Comparison of ENCODE assay signal across 14 cellular contexts in the genomic region with DNA sequence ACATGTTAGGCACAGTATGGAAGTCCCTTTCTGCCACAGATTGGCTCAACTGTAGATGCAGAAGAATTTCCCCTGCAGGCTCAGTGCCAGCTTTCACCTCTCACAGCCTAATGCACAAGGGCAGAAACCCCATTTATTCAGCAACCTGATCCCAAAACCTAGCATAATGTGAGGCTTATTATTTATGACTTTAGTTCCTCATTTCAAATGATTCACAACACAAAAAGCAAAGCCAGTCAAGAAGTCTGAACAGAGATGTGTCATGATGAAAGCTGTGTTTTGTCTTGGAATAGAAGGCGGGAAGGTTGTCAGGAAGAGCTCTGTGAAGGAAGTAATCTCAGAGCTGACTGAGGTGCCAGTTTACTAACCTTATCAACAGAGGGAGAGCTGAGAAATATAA.
A peak's percentile ranks its signal among the peaks of the same experiment; 100 is the strongest.
DNase-seq lines count a peak whose midpoint lies in the region; TF ChIP-seq lines count a peak whose summit lies in the region.
"Had no signal": no experiment of that assay in that cellular context is flagged by ENCODE, and none has a peak within 500 bp of the region (broad histone marks: within the 10 kb centered on the region; RNA-seq: fewer than 3 reads in every experiment).

No MANE protein-coding gene starts in this region.

- peak; percentile 34 to 98; a peak in 2 of 4 replicates for TF ChIP-seq EP300 in SK-N-SH (IDR thresholded peaks at IDR 0.05; ENCODE audit: borderline replicate concordance in 1 of 2, low read depth in 1 of 2, low read length in 1 of 2)

- H3K27ac ChIP-seq in SK-N-SH (ENCODE audit: low read depth in 2 of 2, low read length in 1 of 2): peak overlapping the region in 1 of 2 experiments; percentile 50; a peak in 2 of 4 replicates
- H3K27ac ChIP-seq: C4-2B had no signal

- POLR2A ChIA-PET in SK-N-SH (lab: Yijun Ruan, JAX): no interaction called here

- H3K4me1 ChIP-seq in SK-N-SH (ENCODE audit: control insufficient read depth in 1 of 2, insufficient read depth in 2 of 2, low read depth in 1 of 2, low read length in 1 of 2): no peaks in the 10 kb centered on the region

- DNase-seq in MV-4-11 (lab: John Stamatoyannopoulos, UW) (peak; percentile 6), SK-N-SH (no peak), fibroblast of pulmonary artery (ENCODE audit: low read depth) (peak; percentile 11), lung microvascular endothelial cell (ENCODE audit: low read depth in 2 of 2) (peak; percentile 7 to 53), SK-N-DZ (ENCODE audit: low spot score) (no peak)
- no peak for DNase-seq in activated CD8-positive, alpha-beta memory T cell treated with anti-CD3 and anti-CD28 coated beads, Interleukin-2, amount 50 U/mL, for 48 hours
- no peak for DNase-seq in activated naive CD4-positive, alpha-beta T cell treated with anti-CD3 and anti-CD28 coated beads, Interleukin-2, amount 50 U/mL, for 16 hours
- DNase-seq: CD4-positive, alpha-beta memory T cell; DMS153; DMS79 treated with DMSO at 0.1 percent for 48 hours; EL; H7 had no signal

- peak overlapping the region; percentile 8 for H3K4me2 ChIP-seq in SK-N-SH
- H3K4me2 ChIP-seq: GM23338 had no signal

- no peaks in the 10 kb centered on the region for H3K9me3 ChIP-seq in SK-N-SH

- no peaks in the 10 kb centered on the region for H3K36me3 ChIP-seq in SK-N-SH (replicated peaks in 1 of 2; ENCODE audit: control insufficient read depth in 1 of 2, insufficient read depth in 2 of 2, low read length in 1 of 2)

- H3K4me3 ChIP-seq in SK-N-SH (ENCODE audit: low read depth in 2 of 2, low read length in 1 of 2) (no peak overlapping the region), fibroblast of pulmonary artery (replicated peaks; ENCODE audit: low read depth, low read length) (no peak overlapping the region)
- H3K4me3 ChIP-seq: GM23338 had no signal

- H2AFZ ChIP-seq in SK-N-SH (ENCODE audit: low read depth): no peak overlapping the region
- H2AFZ ChIP-seq: GM23338 had no signal

- H3K27me3 ChIP-seq in SK-N-SH (ENCODE audit: insufficient read depth): no peaks in the 10 kb centered on the region

- no peaks in the 10 kb centered on the region for H3K79me2 ChIP-seq in SK-N-SH (ENCODE audit: insufficient read depth)

- no peak for TF ChIP-seq RAD21 in SK-N-SH (IDR thresholded peaks at IDR 0.05; ENCODE audit: low read length)

- no peaks in the 10 kb centered on the region for H3K9me2 ChIP-seq in SK-N-SH

- H3K9ac ChIP-seq in SK-N-SH: no peak overlapping the region

- H4K20me1 ChIP-seq in SK-N-SH (ENCODE audit: insufficient read depth): no peaks in the 10 kb centered on the region

- 4% methylated on average over 1 of the region's 1 CpG for WGBS in SK-N-SH (ENCODE audit: low lambda C conversion rate)

- TF ChIP-seq CTCF in SK-N-SH (IDR thresholded peaks at IDR 0.05) (no peak), fibroblast of pulmonary artery (IDR thresholded peaks at IDR 0.05; ENCODE audit: low read length, missing control alignments) (no peak)

- CTCF ChIA-PET in SK-N-SH (lab: Yijun Ruan, JAX): interaction anchor here (0.6 kb wide), 1 partner anchor 13 kb away, joined by 3 read pairs; no protein-coding TSS in a partner anchor

- H3F3A ChIP-seq in SK-N-SH (replicated peaks; ENCODE audit: insufficient read depth): peaks cover 10% of the 10 kb centered on the region

TF ChIP-seq in SK-N-SH, 30 proteins besides CTCF, POLR2A, EP300 and RAD21 (continues in another document):
- TF ChIP-seq TCF12 (IDR thresholded peaks at IDR 0.05): peak; percentile 98
- no peak for TF ChIP-seq RFX5 (IDR thresholded peaks at IDR 0.05; ENCODE audit: low read length)
- TF ChIP-seq MEF2A (IDR thresholded peaks at IDR 0.05; ENCODE audit: borderline replicate concordance, low read depth): no peak; the same call in 1 of the 2 replicates
- TF ChIP-seq ELF1 (IDR thresholded peaks at IDR 0.05): peak; percentile 14; the same call in 1 of the 2 replicates
- TF ChIP-seq, protein P1, sequence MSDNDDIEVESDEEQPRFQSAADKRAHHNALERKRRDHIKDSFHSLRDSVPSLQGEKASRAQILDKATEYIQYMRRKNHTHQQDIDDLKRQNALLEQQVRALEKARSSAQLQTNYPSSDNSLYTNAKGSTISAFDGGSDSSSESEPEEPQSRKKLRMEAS (IDR thresholded peaks at IDR 0.05; ENCODE audit: low read depth): no peak; the same call in 1 of the 2 replicates
- TF ChIP-seq SMC3 (IDR thresholded peaks at IDR 0.05; ENCODE audit: low read depth, low read length): no peak
- TF ChIP-seq, protein P2, sequence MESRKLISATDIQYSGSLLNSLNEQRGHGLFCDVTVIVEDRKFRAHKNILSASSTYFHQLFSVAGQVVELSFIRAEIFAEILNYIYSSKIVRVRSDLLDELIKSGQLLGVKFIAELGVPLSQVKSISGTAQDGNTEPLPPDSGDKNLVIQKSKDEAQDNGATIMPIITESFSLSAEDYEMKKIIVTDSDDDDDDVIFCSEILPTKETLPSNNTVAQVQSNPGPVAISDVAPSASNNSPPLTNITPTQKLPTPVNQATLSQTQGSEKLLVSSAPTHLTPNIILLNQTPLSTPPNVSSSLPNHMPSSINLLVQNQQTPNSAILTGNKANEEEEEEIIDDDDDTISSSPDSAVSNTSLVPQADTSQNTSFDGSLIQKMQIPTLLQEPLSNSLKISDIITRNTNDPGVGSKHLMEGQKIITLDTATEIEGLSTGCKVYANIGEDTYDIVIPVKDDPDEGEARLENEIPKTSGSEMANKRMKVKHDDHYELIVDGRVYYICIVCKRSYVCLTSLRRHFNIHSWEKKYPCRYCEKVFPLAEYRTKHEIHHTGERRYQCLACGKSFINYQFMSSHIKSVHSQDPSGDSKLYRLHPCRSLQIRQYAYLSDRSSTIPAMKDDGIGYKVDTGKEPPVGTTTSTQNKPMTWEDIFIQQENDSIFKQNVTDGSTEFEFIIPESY (IDR thresholded peaks at IDR 0.05; ENCODE audit: borderline replicate concordance, low read depth): no peak
- TF ChIP-seq NFIC (IDR thresholded peaks at IDR 0.05; ENCODE audit: borderline replicate concordance): peak; percentile 96
- no peak for TF ChIP-seq EZH2phosphoT487 (IDR thresholded peaks at IDR 0.05; ENCODE audit: borderline replicate concordance, low read depth)
- TF ChIP-seq GATA2 (CRISPR knock-in tag; IDR thresholded peaks at IDR 0.05): no peak
- TF ChIP-seq FOXJ3 (CRISPR knock-in tag; IDR thresholded peaks at IDR 0.05): no peak
- TF ChIP-seq SIN3A (IDR thresholded peaks at IDR 0.05; ENCODE audit: borderline replicate concordance, low read depth, low read length): 0 out of 2 replicates have a peak, but pooled peaks have one; percentile 34
- TF ChIP-seq, protein P3, sequence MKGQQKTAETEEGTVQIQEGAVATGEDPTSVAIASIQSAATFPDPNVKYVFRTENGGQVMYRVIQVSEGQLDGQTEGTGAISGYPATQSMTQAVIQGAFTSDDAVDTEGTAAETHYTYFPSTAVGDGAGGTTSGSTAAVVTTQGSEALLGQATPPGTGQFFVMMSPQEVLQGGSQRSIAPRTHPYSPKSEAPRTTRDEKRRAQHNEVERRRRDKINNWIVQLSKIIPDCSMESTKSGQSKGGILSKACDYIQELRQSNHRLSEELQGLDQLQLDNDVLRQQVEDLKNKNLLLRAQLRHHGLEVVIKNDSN (IDR thresholded peaks at IDR 0.05; ENCODE audit: borderline replicate concordance, low read depth): no peak
- TF ChIP-seq NRF1 (IDR thresholded peaks at IDR 0.05; ENCODE audit: low read depth, low read length): no peak
- TF ChIP-seq MXI1 (IDR thresholded peaks at IDR 0.05; ENCODE audit: low read depth, low read length): no peak
- peak; percentile 95 for TF ChIP-seq TEAD4 (IDR thresholded peaks at IDR 0.05; ENCODE audit: borderline replicate concordance, insufficient read depth)
- TF ChIP-seq POLR2AphosphoS5 (IDR thresholded peaks at IDR 0.05; ENCODE audit: low read depth, low read length): peak; percentile 81; the same call in 1 of the 2 replicates
- TF ChIP-seq, protein P4, sequence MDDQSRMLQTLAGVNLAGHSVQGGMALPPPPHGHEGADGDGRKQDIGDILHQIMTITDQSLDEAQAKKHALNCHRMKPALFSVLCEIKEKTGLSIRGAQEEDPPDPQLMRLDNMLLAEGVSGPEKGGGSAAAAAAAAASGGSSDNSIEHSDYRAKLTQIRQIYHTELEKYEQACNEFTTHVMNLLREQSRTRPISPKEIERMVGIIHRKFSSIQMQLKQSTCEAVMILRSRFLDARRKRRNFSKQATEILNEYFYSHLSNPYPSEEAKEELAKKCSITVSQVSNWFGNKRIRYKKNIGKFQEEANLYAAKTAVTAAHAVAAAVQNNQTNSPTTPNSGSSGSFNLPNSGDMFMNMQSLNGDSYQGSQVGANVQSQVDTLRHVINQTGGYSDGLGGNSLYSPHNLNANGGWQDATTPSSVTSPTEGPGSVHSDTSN (IDR thresholded peaks at IDR 0.05): peak; percentile 98
- no peak for TF ChIP-seq RCOR1 (IDR thresholded peaks at IDR 0.05; ENCODE audit: low read length)
- TF ChIP-seq RXRA (IDR thresholded peaks at IDR 0.05; ENCODE audit: borderline replicate concordance, low read depth): 0 out of 2 replicates have a peak, but pooled peaks have one; percentile 42
- no peak; the same call in 1 of the 2 replicates for TF ChIP-seq GABPA (IDR thresholded peaks at IDR 0.05; ENCODE audit: low read depth)
- TF ChIP-seq, protein P5, sequence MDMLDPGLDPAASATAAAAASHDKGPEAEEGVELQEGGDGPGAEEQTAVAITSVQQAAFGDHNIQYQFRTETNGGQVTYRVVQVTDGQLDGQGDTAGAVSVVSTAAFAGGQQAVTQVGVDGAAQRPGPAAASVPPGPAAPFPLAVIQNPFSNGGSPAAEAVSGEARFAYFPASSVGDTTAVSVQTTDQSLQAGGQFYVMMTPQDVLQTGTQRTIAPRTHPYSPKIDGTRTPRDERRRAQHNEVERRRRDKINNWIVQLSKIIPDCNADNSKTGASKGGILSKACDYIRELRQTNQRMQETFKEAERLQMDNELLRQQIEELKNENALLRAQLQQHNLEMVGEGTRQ (IDR thresholded peaks at IDR 0.05; ENCODE audit: borderline replicate concordance, low read depth, low read length): no peak
- no peak for TF ChIP-seq CHD2 (IDR thresholded peaks at IDR 0.05; ENCODE audit: low read length, partially characterized antibody)
- no peak for TF ChIP-seq TAF1 (IDR thresholded peaks at IDR 0.05; ENCODE audit: borderline replicate concordance, low read depth, low read length)
- TF ChIP-seq JUND (IDR thresholded peaks at IDR 0.05): peak; percentile 88
- peak; percentile 81; the same call in 1 of the 2 replicates for TF ChIP-seq FOSL2 (IDR thresholded peaks at IDR 0.05; ENCODE audit: borderline replicate concordance, low read depth)
- TF ChIP-seq FOXM1 (IDR thresholded peaks at IDR 0.05; ENCODE audit: low read depth): peak; percentile 94
- TF ChIP-seq YY1 (IDR thresholded peaks at IDR 0.05; ENCODE audit: low read depth): no peak

Comparison
In these comparisons a context has a peak if more than half of its experiments do, and no peak if none do; other contexts are left out.
1. DNase-seq: peak in MV-4-11 (single experiment), fibroblast of pulmonary artery (single experiment) and lung microvascular endothelial cell (2 of 2); none in SK-N-SH (single experiment), activated CD8-positive, alpha-beta memory T cell treated with anti-CD3 and anti-CD28 coated beads, Interleukin-2, amount 50 U/mL, for 48 hours (single experiment), activated naive CD4-positive, alpha-beta T cell treated with anti-CD3 and anti-CD28 coated beads, Interleukin-2, amount 50 U/mL, for 16 hours (single experiment) and SK-N-DZ (single experiment).